In genomic region chr1:44417351-44418021, GRCh38 we compare ENCODE assay signal across 8 cellular contexts. TPM values are rescaled to one million over a fixed set of nuclear protein-coding genes. Genes with fewer than 3 reads are reported as not detected.
DNase-seq lines count a peak whose midpoint lies in the region; ATAC-seq, FAIRE-seq and TF ChIP-seq lines count a peak whose summit lies in the region.

No MANE protein-coding gene starts in this region.

- no peak for FAIRE-seq in astrocyte (lab: Jason Lieb, UNC)
- FAIRE-seq in GM12892 (lab: Jason Lieb, UNC) = no peak

- H3K9me3 ChIP-seq in astrocyte (ENCODE audit: insufficient read depth, low read depth, low read length) (no peaks in the 10 kb centered on the region), MM.1S (replicated peaks; ENCODE audit: insufficient read depth, low read length) (no peaks in the 10 kb centered on the region)

- H3K4me3 ChIP-seq in astrocyte (ENCODE audit: insufficient read depth, low read depth, low read length) (no peak overlapping the region), MM.1S (ENCODE audit: low read length) (no peak overlapping the region)

- TF ChIP-seq POLR2A in GM12892 (IDR thresholded peaks at IDR 0.05; ENCODE audit: low read depth, low read length) = no peak

- H3F3A ChIP-seq in MM.1S (ENCODE audit: insufficient read depth, low read length) = no peaks in the 10 kb centered on the region

- H3K36me3 ChIP-seq in astrocyte (ENCODE audit: insufficient read depth, low read length) (no peaks in the 10 kb centered on the region), MM.1S (replicated peaks; ENCODE audit: insufficient read depth, low read length) (no peaks in the 10 kb centered on the region)

- H3K36me3 Mint-ChIP-seq in astrocyte (ENCODE audit: low read depth, unreplicated experiment) (peaks cover 1% of the 10 kb centered on the region), immature natural killer cell (no peaks in the 10 kb centered on the region)
- H3K36me3 Mint-ChIP-seq in stimulated activated naive B cell treated with anti-CD40 and anti-IgM and Interleukin-4, amounts not matched to agents 10 μg/mL and 1 μg/mL and 100 μg/mL, for 72 hours = no peaks in the 10 kb centered on the region

- H3K9ac ChIP-seq in astrocyte (ENCODE audit: low read length) = no peak overlapping the region
- H3K9ac ChIP-seq in MM.1S (ENCODE audit: low read length) = no peak overlapping the region

- peak overlapping the region; percentile 74 for H3K4me3 Mint-ChIP-seq in astrocyte (ENCODE audit: unreplicated experiment)
- H3K4me3 Mint-ChIP-seq in immature natural killer cell = peak overlapping the region; percentile 25 to 68 (median 60)
- H3K4me3 Mint-ChIP-seq in stimulated activated naive B cell treated with anti-CD40 and anti-IgM and Interleukin-4, amounts not matched to agents 10 μg/mL and 1 μg/mL and 100 μg/mL, for 72 hours = peak overlapping the region; percentile 62 to 77

- no peak for ATAC-seq in stimulated activated naive B cell treated with anti-CD40 and anti-IgM and Interleukin-4, amounts not matched to agents 10 μg/mL and 1 μg/mL and 100 μg/mL, for 72 hours (replicated peaks)
- no peak for ATAC-seq in GM21737 (IDR thresholded peaks at IDR 0.05; ENCODE audit: unreplicated experiment)

- H4K20me1 ChIP-seq in astrocyte (ENCODE audit: insufficient read depth, low read length) = no peaks in the 10 kb centered on the region
- H4K20me1 ChIP-seq in MM.1S (ENCODE audit: insufficient read depth, low read length) = no peaks in the 10 kb centered on the region

- H3K4me2 ChIP-seq in astrocyte (ENCODE audit: low read length) (peak overlapping the region; percentile 69), MM.1S (ENCODE audit: low read depth, low read length) (no peak overlapping the region)

- H3K9me3 Mint-ChIP-seq in astrocyte (ENCODE audit: unreplicated experiment) (no peaks in the 10 kb centered on the region), immature natural killer cell (no peaks in the 10 kb centered on the region)
- no peaks in the 10 kb centered on the region for H3K9me3 Mint-ChIP-seq in stimulated activated naive B cell treated with anti-CD40 and anti-IgM and Interleukin-4, amounts not matched to agents 10 μg/mL and 1 μg/mL and 100 μg/mL, for 72 hours

- H3K79me2 ChIP-seq in astrocyte (ENCODE audit: insufficient read depth, low read length) (no peaks in the 10 kb centered on the region), MM.1S (ENCODE audit: low read length) (no peaks in the 10 kb centered on the region)

- H3K27ac Mint-ChIP-seq in astrocyte (ENCODE audit: unreplicated experiment) (peak overlapping the region; percentile 26), immature natural killer cell (no peak overlapping the region)
- H3K27ac Mint-ChIP-seq in stimulated activated naive B cell treated with anti-CD40 and anti-IgM and Interleukin-4, amounts not matched to agents 10 μg/mL and 1 μg/mL and 100 μg/mL, for 72 hours = no peak overlapping the region

- H3K27me3 Mint-ChIP-seq in astrocyte (ENCODE audit: low read depth, unreplicated experiment) (peaks cover 22% of the 10 kb centered on the region), immature natural killer cell (ENCODE audit: low read depth in 3 of 3) (peaks cover 7 to 28% (median 12%) of the 10 kb centered on the region in 3 donors)
- peaks cover 45 to 67% of the 10 kb centered on the region in 2 donors for H3K27me3 Mint-ChIP-seq in stimulated activated naive B cell treated with anti-CD40 and anti-IgM and Interleukin-4, amounts not matched to agents 10 μg/mL and 1 μg/mL and 100 μg/mL, for 72 hours

- H3K9me2 ChIP-seq in MM.1S (replicated peaks; ENCODE audit: insufficient read depth, low read length) = no peaks in the 10 kb centered on the region

- peak in 11 of 14 donors; percentile 34 to 77 (median 54) for DNase-seq in C1 segment of cervical spinal cord (lab: John Stamatoyannopoulos, UW)
- DNase-seq in KG1 (lab: John Stamatoyannopoulos, UW) = peak; percentile 62
- DNase-seq in astrocyte (ENCODE audit: low read depth) = no peak
- DNase-seq in immature natural killer cell = peak in 1 of 3 donors; percentile 7
- DNase-seq in stimulated activated naive B cell treated with anti-CD40 and anti-IgM and Interleukin-4, amounts not matched to agents 10 μg/mL and 1 μg/mL and 100 μg/mL, for 72 hours = no peak
- no peak for DNase-seq in MM.1S
- no peak for DNase-seq in GM12892 (ENCODE audit: insufficient read length)

- peaks cover 78% of the 10 kb centered on the region for H3K27me3 ChIP-seq in astrocyte (ENCODE audit: insufficient read depth, low read length)
- peaks cover 23% of the 10 kb centered on the region for H3K27me3 ChIP-seq in MM.1S (replicated peaks; ENCODE audit: insufficient read depth, low read length)

- no peak overlapping the region for H3K27ac ChIP-seq in astrocyte (ENCODE audit: low read depth, low read length)
- H3K27ac ChIP-seq in MM.1S (ENCODE audit: low read length) = no peak overlapping the region

- H2AFZ ChIP-seq in astrocyte (ENCODE audit: low read depth, low read length) (peak overlapping the region; percentile 28), MM.1S (ENCODE audit: low read length) (no peak overlapping the region)

- peaks cover 3% of the 10 kb centered on the region for H3K4me1 ChIP-seq in astrocyte (ENCODE audit: insufficient read depth, low read length)
- H3K4me1 ChIP-seq in MM.1S (ENCODE audit: low read length) = no peaks in the 10 kb centered on the region

- TF ChIP-seq CTCF in astrocyte (IDR thresholded peaks at IDR 0.05; ENCODE audit: insufficient read depth, low read depth, low read length) (no peak), MM.1S (IDR thresholded peaks at IDR 0.05; ENCODE audit: low read length) (no peak)

- peaks cover 26% of the 10 kb centered on the region for H3K4me1 Mint-ChIP-seq in astrocyte (ENCODE audit: low read depth, unreplicated experiment)
- peaks cover 0 to 6% of the 10 kb centered on the region in 2 donors for H3K4me1 Mint-ChIP-seq in immature natural killer cell
- peaks cover 10 to 15% of the 10 kb centered on the region in 2 donors for H3K4me1 Mint-ChIP-seq in stimulated activated naive B cell treated with anti-CD40 and anti-IgM and Interleukin-4, amounts not matched to agents 10 μg/mL and 1 μg/mL and 100 μg/mL, for 72 hours

RNA-seq across cellular contexts. Expression of gene RNF220, which starts 12.4 kb away (rescaled TPM):
- 47.1 and 47.4 TPM in 2 replicates for total RNA-seq in astrocyte
- polyA plus RNA-seq in immature natural killer cell = 100 to 1,000 TPM in 1 of 3 donors, 10 to 100 TPM in 2; 69.4 to 107 (median 83.2) TPM
- 57.5 TPM for polyA plus RNA-seq in GM12892 (2012; ENCODE audit: missing spikeins)

Comparison
In these comparisons a context has a peak if more than half of its experiments do, and no peak if none do; other contexts are left out.
1. DNase-seq: peak in C1 segment of cervical spinal cord (11 of 14) and KG1 (single experiment); none in astrocyte (single experiment), stimulated activated naive B cell treated with anti-CD40 and anti-IgM and Interleukin-4, amounts not matched to agents 10 μg/mL and 1 μg/mL and 100 μg/mL, for 72 hours (single experiment), MM.1S (single experiment) and GM12892 (single experiment).
2. Peak in every context shown above with its lines, with median percentiles within 50 percentile points of each other: H3K4me3 Mint-ChIP-seq.